ENCODE assay signal across 22 cellular contexts in the genomic region with DNA sequence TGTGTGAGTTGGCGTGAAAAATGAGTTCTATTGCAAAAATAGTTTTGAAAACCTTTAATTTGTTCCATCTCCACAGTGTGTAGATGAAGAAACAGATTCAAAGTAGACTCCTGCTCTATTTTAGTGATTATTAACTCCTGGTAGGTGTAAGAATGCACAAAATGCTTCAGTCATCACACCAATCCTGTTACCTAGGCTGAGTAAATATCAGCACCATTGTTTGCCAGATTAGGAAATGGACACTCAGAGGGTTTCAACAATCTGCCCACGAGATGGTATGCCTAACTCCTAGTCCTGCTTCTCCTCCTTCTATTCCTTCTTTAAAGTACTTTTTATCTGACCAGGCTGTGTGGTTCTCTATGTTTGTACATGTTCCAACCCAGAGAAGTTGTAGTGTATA.
DNase-seq lines count a peak whose midpoint lies in the region; ATAC-seq lines count a peak whose summit lies in the region.
"Had no signal": no experiment of that assay in that cellular context is flagged by ENCODE, and none has a peak within 500 bp of the region (broad histone marks: within the 10 kb centered on the region; RNA-seq: fewer than 3 reads in every experiment).

No MANE protein-coding gene starts in this region.

- H3K4me1 Mint-ChIP-seq in activated CD8-positive, alpha-beta memory T cell treated with anti-CD3 and anti-CD28 coated beads, Interleukin-2, amount 10 ng/mL, durations not matched to agents 7 days and 5 days, result peaks cover 4% of the 10 kb centered on the region
- peaks cover 13% of the 10 kb centered on the region for H3K4me1 Mint-ChIP-seq in stimulated activated effector memory CD8-positive, alpha-beta T cell treated with anti-CD3 and anti-CD28 coated beads, Interleukin-12 subunit alpha, Interleukin-12 subunit beta, amount 100 ng/mL, for 72 hours
- H3K4me1 Mint-ChIP-seq: memory B cell had no signal

- DNase-seq in activated CD8-positive, alpha-beta memory T cell treated with anti-CD3 and anti-CD28 coated beads, Interleukin-2, amount 10 ng/mL, durations not matched to agents 7 days and 5 days, result no peak
- no peak for DNase-seq in activated CD8-positive, alpha-beta memory T cell treated with anti-CD3 and anti-CD28 coated beads, Interleukin-2, amount 50 U/mL, for 4 hours
- DNase-seq in NCI-H774 (lab: John Stamatoyannopoulos, UW) (peak; percentile 33), dermis microvascular lymphatic vessel endothelial cell (ENCODE audit: low read depth in 2 of 2) (peak; percentile 5 to 11)
- DNase-seq in stimulated activated effector memory CD8-positive, alpha-beta T cell treated with anti-CD3 and anti-CD28 coated beads, Interleukin-12 subunit alpha, Interleukin-12 subunit beta, amount 100 ng/mL, for 72 hours (ENCODE audit: low spot score in 2 of 2), result no peak
- DNase-seq: activated naive CD4-positive, alpha-beta T cell treated with anti-CD3 and anti-CD28 coated beads for 36 hours; activated T-cell treated with anti-CD3 and anti-CD28 coated beads, Interleukin-2, amount 50 U/mL, for 48 hours; amygdala; left cardiac atrium; MV-4-11; NCI-H526 treated with DMSO at 0.1 percent for 48 hours; RPMI8226; SJCRH30; stimulated activated CD4-positive, alpha-beta T cell treated with anti-CD3 and anti-CD28 coated beads, Interleukin-4, amount 100 ng/mL, for 1 hour; SW 1271; transverse colon had no signal

- H3K4me3 Mint-ChIP-seq in activated CD8-positive, alpha-beta memory T cell treated with anti-CD3 and anti-CD28 coated beads, Interleukin-2, amount 10 ng/mL, durations not matched to agents 7 days and 5 days, result no peak overlapping the region
- no peak overlapping the region for H3K4me3 Mint-ChIP-seq in stimulated activated effector memory CD8-positive, alpha-beta T cell treated with anti-CD3 and anti-CD28 coated beads, Interleukin-12 subunit alpha, Interleukin-12 subunit beta, amount 100 ng/mL, for 72 hours
- H3K4me3 Mint-ChIP-seq: activated naive CD4-positive, alpha-beta T cell treated with anti-CD3 and anti-CD28 coated beads for 36 hours; memory B cell; nephron had no signal

- peaks cover 6% of the 10 kb centered on the region for H3K9me3 Mint-ChIP-seq in activated CD8-positive, alpha-beta memory T cell treated with anti-CD3 and anti-CD28 coated beads, Interleukin-2, amount 10 ng/mL, durations not matched to agents 7 days and 5 days (ENCODE audit: low read depth)
- no peaks in the 10 kb centered on the region for H3K9me3 Mint-ChIP-seq in stimulated activated effector memory CD8-positive, alpha-beta T cell treated with anti-CD3 and anti-CD28 coated beads, Interleukin-12 subunit alpha, Interleukin-12 subunit beta, amount 100 ng/mL, for 72 hours
- H3K9me3 Mint-ChIP-seq: activated naive CD4-positive, alpha-beta T cell treated with anti-CD3 and anti-CD28 coated beads for 36 hours; memory B cell; nephron had no signal

- peaks cover 5% of the 10 kb centered on the region for H3K27me3 Mint-ChIP-seq in activated CD8-positive, alpha-beta memory T cell treated with anti-CD3 and anti-CD28 coated beads, Interleukin-2, amount 10 ng/mL, durations not matched to agents 7 days and 5 days
- H3K27me3 Mint-ChIP-seq: memory B cell had no signal

- peak overlapping the region; percentile 6 for H3K27ac Mint-ChIP-seq in activated CD8-positive, alpha-beta memory T cell treated with anti-CD3 and anti-CD28 coated beads, Interleukin-2, amount 10 ng/mL, durations not matched to agents 7 days and 5 days
- peak overlapping the region; percentile 76 for H3K27ac Mint-ChIP-seq in stimulated activated effector memory CD8-positive, alpha-beta T cell treated with anti-CD3 and anti-CD28 coated beads, Interleukin-12 subunit alpha, Interleukin-12 subunit beta, amount 100 ng/mL, for 72 hours
- H3K27ac Mint-ChIP-seq: activated naive CD4-positive, alpha-beta T cell treated with anti-CD3 and anti-CD28 coated beads for 36 hours; memory B cell; nephron had no signal

- no peak for ATAC-seq in activated CD8-positive, alpha-beta memory T cell treated with anti-CD3 and anti-CD28 coated beads, Interleukin-2, amount 10 ng/mL, durations not matched to agents 7 days and 5 days
- ATAC-seq in stimulated activated effector memory CD8-positive, alpha-beta T cell treated with anti-CD3 and anti-CD28 coated beads, Interleukin-12 subunit alpha, Interleukin-12 subunit beta, amount 100 ng/mL, for 72 hours, result no peak
- ATAC-seq in GM21737 (IDR thresholded peaks at IDR 0.05; ENCODE audit: unreplicated experiment) (no peak), HG02870 (IDR thresholded peaks at IDR 0.05; ENCODE audit: unreplicated experiment) (no peak)
- ATAC-seq: gastroesophageal sphincter, HCT116, left cardiac atrium had no signal

- CTCF ChIA-PET in activated CD8-positive, alpha-beta memory T cell treated with anti-CD3 and anti-CD28 coated beads, Interleukin-2, amount 10 ng/mL, durations not matched to agents 7 days and 5 days (lab: Charles Lee), result no interaction called here

- H3K36me3 Mint-ChIP-seq in activated CD8-positive, alpha-beta memory T cell treated with anti-CD3 and anti-CD28 coated beads, Interleukin-2, amount 10 ng/mL, durations not matched to agents 7 days and 5 days, result peaks cover 6% of the 10 kb centered on the region
- H3K36me3 Mint-ChIP-seq in stimulated activated effector memory CD8-positive, alpha-beta T cell treated with anti-CD3 and anti-CD28 coated beads, Interleukin-12 subunit alpha, Interleukin-12 subunit beta, amount 100 ng/mL, for 72 hours, result no peaks in the 10 kb centered on the region
- H3K36me3 Mint-ChIP-seq: memory B cell had no signal

Comparison
In these comparisons a context has a peak if more than half of its experiments do, and no peak if none do; other contexts are left out.
1. DNase-seq: peak in NCI-H774 (single experiment) and dermis microvascular lymphatic vessel endothelial cell (2 of 2); none in activated CD8-positive, alpha-beta memory T cell treated with anti-CD3 and anti-CD28 coated beads, Interleukin-2, amount 10 ng/mL, durations not matched to agents 7 days and 5 days (single experiment), activated CD8-positive, alpha-beta memory T cell treated with anti-CD3 and anti-CD28 coated beads, Interleukin-2, amount 50 U/mL, for 4 hours (single experiment) and stimulated activated effector memory CD8-positive, alpha-beta T cell treated with anti-CD3 and anti-CD28 coated beads, Interleukin-12 subunit alpha, Interleukin-12 subunit beta, amount 100 ng/mL, for 72 hours (0 of 2).